Comparison of ENCODE assay signal across 8 cellular contexts in the genomic region with DNA sequence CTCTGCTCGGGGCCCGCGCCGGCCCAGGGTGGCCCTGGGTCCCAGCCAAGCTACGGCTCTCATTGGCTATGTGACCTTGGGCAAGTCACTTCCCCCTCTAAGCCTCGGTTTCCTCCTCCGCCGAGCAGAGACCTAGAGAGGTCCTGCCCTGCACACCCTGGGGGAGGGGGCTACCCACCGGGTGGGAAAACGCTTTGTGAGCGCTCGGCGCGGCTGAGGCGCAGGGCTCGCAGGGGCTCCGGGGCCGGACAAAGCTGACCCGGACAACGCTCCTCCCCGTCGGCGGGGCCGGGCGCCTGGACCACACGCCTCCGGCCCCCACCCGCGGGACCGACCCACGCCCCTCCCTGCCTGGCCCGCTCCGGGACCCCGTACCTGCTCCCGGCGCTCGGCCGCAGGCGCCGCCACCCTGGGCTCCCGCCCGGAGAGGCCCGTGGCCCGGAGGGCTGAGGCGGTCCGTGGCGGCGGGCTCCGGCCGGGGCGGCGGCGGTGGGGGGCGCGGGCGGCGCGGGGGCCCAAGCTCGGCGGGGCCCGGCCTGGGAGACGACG.
A peak's percentile ranks its signal among the peaks of the same experiment; 100 is the strongest.
DNase-seq lines count a peak whose midpoint lies in the region; ATAC-seq and TF ChIP-seq lines count a peak whose summit lies in the region.

No MANE protein-coding gene starts in this region.

- H3K23ac ChIP-seq in mesendoderm (ENCODE audit: low read length), result no peak overlapping the region

- peaks cover 12% of the 10 kb centered on the region for H3K79me1 ChIP-seq in mesendoderm (ENCODE audit: low read length)

- H3K36me3 ChIP-seq in mesendoderm (ENCODE audit: control insufficient read depth, insufficient read depth, low read length), result peaks cover 2% of the 10 kb centered on the region

- in situ Hi-C loops in KBM-7 (cut with MboI; ENCODE audit: low pct_unique_long_range_greater_than_20kb, low sequenced_read_pairs), result no loop called here

- H4K5ac ChIP-seq in mesendoderm (ENCODE audit: low read length), result no peak overlapping the region

- peak overlapping the region; percentile 97 for H3K4ac ChIP-seq in mesendoderm (ENCODE audit: low read depth, low read length)

- H3K9ac ChIP-seq in mesendoderm (ENCODE audit: low read length), result peak overlapping the region; percentile 83

- peaks cover 33% of the 10 kb centered on the region for H3K79me2 ChIP-seq in mesendoderm (ENCODE audit: control insufficient read depth, insufficient read depth, low read length)

- H3K27ac ChIP-seq in dorsolateral prefrontal cortex, result peak overlapping the region; percentile 27 to 94 (median 83)
- peak overlapping the region; percentile 84 for H3K27ac ChIP-seq in mesendoderm (ENCODE audit: low read depth, low read length)

- H3K27me3 ChIP-seq in dorsolateral prefrontal cortex, result no peaks in the 10 kb centered on the region
- no peaks in the 10 kb centered on the region for H3K27me3 ChIP-seq in mesendoderm (ENCODE audit: insufficient read depth, low read length, poor library complexity)

- intact Hi-C loops in dorsolateral prefrontal cortex (cut with DNase I), result loop anchor here (2.0 to 5.0 kb wide), 3 partner anchors 35 to 80 kb away; no protein-coding TSS in a partner anchor

- ATAC-seq in GM21619 (IDR thresholded peaks at IDR 0.05; ENCODE audit: unreplicated experiment), result peak; percentile 52

- H2BK5ac ChIP-seq in mesendoderm (ENCODE audit: low read length), result no peak overlapping the region

- H2BK15ac ChIP-seq in mesendoderm (replicated peaks; ENCODE audit: low read depth), result peak overlapping the region; percentile 20

- TF ChIP-seq CTCF in dorsolateral prefrontal cortex (IDR thresholded peaks at IDR 0.05 in 54 of 56, conservative IDR thresholded peaks at IDR 0.05 in 2 of 56; ENCODE audit: low read depth in 1 of 56, partially characterized antibody in 56 of 56), result no peak

- peak overlapping the region; percentile 90 for H2BK120ac ChIP-seq in mesendoderm (ENCODE audit: low read depth, low read length)

- peak overlapping the region; percentile 58 to 96 (median 88) for H3K4me3 ChIP-seq in dorsolateral prefrontal cortex
- H3K4me3 ChIP-seq in mesendoderm (ENCODE audit: low read length), result peak overlapping the region; percentile 60

- no CpG with 5 or more reads among the region's 63 CpGs for WGBS in mesendoderm (ENCODE audit: extremely low coverage, insufficient coverage, low lambda C conversion rate)

- no peak overlapping the region for H2AK5ac ChIP-seq in mesendoderm (ENCODE audit: low read length)

- peak overlapping the region; percentile 81 for H3K56ac ChIP-seq in mesendoderm (ENCODE audit: low read length)

- DNase-seq in ELR (ENCODE audit: low read depth) (peak; percentile 52), KBM-7 (peak; percentile 69), dorsolateral prefrontal cortex (peak in 5 of 10 donors; percentile 8 to 62 (median 26)), mesendoderm (peak; percentile 81), LoVo (ENCODE audit: low spot score) (no peak)
- peak; percentile 34 for DNase-seq in activated CD4-positive, alpha-beta T cell treated with anti-CD3 and anti-CD28 coated beads for 1 hour
- DNase-seq in stimulated activated CD8-positive, alpha-beta memory T cell treated with anti-CD3 and anti-CD28 coated beads, Interleukin-7, amount 100 ng/mL, for 24 hours (ENCODE audit: low read depth), result peak; percentile 29

- H3K18ac ChIP-seq in mesendoderm (ENCODE audit: low read length), result peak overlapping the region; percentile 99

- H3K4me1 ChIP-seq in mesendoderm (ENCODE audit: control insufficient read depth, low read depth, low read length), result peaks cover 2% of the 10 kb centered on the region

- H4K8ac ChIP-seq in mesendoderm (ENCODE audit: low read depth, low read length), result no peak overlapping the region

- H3K4me2 ChIP-seq in mesendoderm (ENCODE audit: low read length), result peak overlapping the region; percentile 92
